Comparison of ENCODE assay signal across 7 cellular contexts in genomic region chr13:99087130-99087953, GRCh38.
DNase-seq lines count a peak whose midpoint lies in the region; ATAC-seq, FAIRE-seq and TF ChIP-seq lines count a peak whose summit lies in the region.

No MANE protein-coding gene starts in this region.

- TF ChIP-seq CTCF in VCaP (conservative IDR thresholded peaks at IDR 0.05) (no peak), breast epithelium (IDR thresholded peaks at IDR 0.05) (peak in 2 of 3 donors; percentile 27 to 40)

- no peaks in the 10 kb centered on the region for H3K27me3 ChIP-seq in breast epithelium
- H3K27me3 ChIP-seq in skeletal muscle tissue (ENCODE audit: control insufficient read depth in 3 of 3, insufficient read depth in 3 of 3, low read length in 3 of 3), result no peaks in the 10 kb centered on the region

- H3K4me1 ChIP-seq in breast epithelium (no peaks in the 10 kb centered on the region), skeletal muscle tissue (ENCODE audit: control insufficient read depth in 3 of 3, insufficient read depth in 3 of 3, low read length in 3 of 3) (peaks cover 3 to 29% (median 12%) of the 10 kb centered on the region in 3 donors)

- H3K9ac ChIP-seq in skeletal muscle tissue (ENCODE audit: low read depth in 1 of 3, low read length in 3 of 3), result peak overlapping the region; percentile 79 to 82 (median 82)

- peak; percentile 93 for FAIRE-seq in GM18507 (lab: Jason Lieb, UNC)

- intact Hi-C loops in breast epithelium (cut with DNase I; ENCODE audit: low total_unique reads), result no loop called here

- DNase-seq in GM18507 (ENCODE audit: extremely low spot score, insufficient read length, low read depth) (peak; percentile 94), NCI-H2029 treated with DMSO at 0.1 percent for 48 hours (lab: John Stamatoyannopoulos, UW) (peak; percentile 39), breast epithelium (ENCODE audit: low spot score in 2 of 2) (peak; percentile 84 to 91)

- H3K27ac ChIP-seq in VCaP, result peak overlapping the region; percentile 92
- peak overlapping the region; percentile 92 to 98 for H3K27ac ChIP-seq in breast epithelium
- H3K27ac ChIP-seq in skeletal muscle tissue (ENCODE audit: low read depth, low read length), result peak overlapping the region; percentile 85

- peak; percentile 67 for ATAC-seq in HG02970 (IDR thresholded peaks at IDR 0.05; ENCODE audit: low FRiP score, unreplicated experiment)

- H3K36me3 ChIP-seq in breast epithelium (no peaks in the 10 kb centered on the region), skeletal muscle tissue (ENCODE audit: control insufficient read depth in 3 of 3, insufficient read depth in 3 of 3, low read length in 3 of 3) (no peaks in the 10 kb centered on the region)

- H3K9me3 ChIP-seq in breast epithelium, result no peaks in the 10 kb centered on the region
- no peaks in the 10 kb centered on the region for H3K9me3 ChIP-seq in iPS-18c (ENCODE audit: control insufficient read depth, insufficient read depth, low read length)
- H3K9me3 ChIP-seq in skeletal muscle tissue (ENCODE audit: control insufficient read depth in 3 of 3, low read length in 3 of 3), result no peaks in the 10 kb centered on the region

- TF ChIP-seq POLR2A in breast epithelium (IDR thresholded peaks at IDR 0.05), result peak; percentile 76

- peak overlapping the region; percentile 82 to 97 (median 83) for H3K4me3 ChIP-seq in breast epithelium
- H3K4me3 ChIP-seq in iPS-18c (ENCODE audit: insufficient read depth, low read depth, low read length), result peak overlapping the region; percentile 72
- H3K4me3 ChIP-seq in skeletal muscle tissue (ENCODE audit: low read length in 3 of 3), result peak overlapping the region; percentile 81 to 92 (median 83)

Comparison
In these comparisons a context has a peak if more than half of its experiments do, and no peak if none do; other contexts are left out.
1. Peak in every context shown above with its lines: DNase-seq, ATAC-seq, H3K4me3 ChIP-seq and H3K27ac ChIP-seq.
2. DNase-seq: peak in every context shown above with its lines; median percentile 94 in GM18507; 88 in breast epithelium; 39 in NCI-H2029 treated with DMSO at 0.1 percent for 48 hours.